ENCODE assay signal across 40 cellular contexts in the genomic region with DNA sequence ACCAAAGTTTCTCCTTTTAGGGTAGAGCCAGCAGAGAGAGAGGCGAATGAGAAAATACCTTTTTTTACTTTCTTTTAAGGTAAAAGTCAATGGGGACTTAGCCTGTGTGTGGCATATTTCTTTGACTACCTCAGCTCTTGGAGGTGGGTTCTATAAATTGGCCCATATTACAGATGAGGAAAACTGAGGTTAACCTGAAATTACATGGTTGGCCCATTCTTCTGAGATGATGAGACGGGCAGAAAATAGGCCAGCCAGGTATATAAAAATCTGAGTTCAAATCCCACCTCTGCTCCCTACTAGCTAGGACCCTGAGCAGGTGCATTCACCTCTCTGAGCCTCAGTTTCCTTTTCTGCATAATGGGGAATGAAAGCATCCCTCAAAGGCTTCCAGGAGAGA. TPM values are rescaled to one million over a fixed set of nuclear protein-coding genes. Genes with fewer than 3 reads are reported as not detected.
"Had no signal": no experiment of that assay in that cellular context is flagged by ENCODE, and none has a peak within 500 bp of the region (broad histone marks: within the 10 kb centered on the region; RNA-seq: fewer than 3 reads in every experiment).

No MANE protein-coding gene starts in this region.

- H3K27me3 ChIP-seq: ascending aorta had no signal

- H3K36me3 ChIP-seq: ascending aorta, cardiac muscle cell had no signal

- DNase-seq: activated CD4-positive, alpha-beta memory T cell treated with anti-CD3 and anti-CD28 coated beads, Interleukin-2, amount 10 ng/mL, durations not matched to agents 7 days and 5 days; activated CD4-positive, alpha-beta T cell treated with anti-CD3 and anti-CD28 coated beads for 1 hour; activated CD4-positive, alpha-beta T cell treated with anti-CD3 and anti-CD28 coated beads for 36 hours; activated CD4-positive, alpha-beta T cell treated with anti-CD3 and anti-CD28 coated beads for 48 hours; activated CD4-positive, alpha-beta T cell treated with anti-CD3 and anti-CD28 coated beads, Interleukin-2, amount 10 ng/mL, durations not matched to agents 7 days and 5 days; activated CD4-positive, alpha-beta T cell treated with anti-CD3 and anti-CD28 coated beads, Interleukin-2, amount 50 U/mL, for 48 hours; activated CD4-positive, CD25-positive, alpha-beta regulatory T cell; activated CD8-positive, alpha-beta memory T cell treated with anti-CD3 and anti-CD28 coated beads, Interleukin-2, amount 50 U/mL, for 4 hours; activated effector memory CD4-positive, alpha-beta T cell treated with anti-CD3 and anti-CD28 coated beads, Interleukin-2, amount 50 U/mL, for 16 hours; activated gamma-delta T cell treated with Interleukin-2 at 50 U/mL for 16 hours; activated naive CD4-positive, alpha-beta T cell treated with anti-CD3 and anti-CD28 coated beads, Interleukin-2, amount 10 ng/mL, durations not matched to agents 7 days and 5 days; activated naive CD4-positive, alpha-beta T cell treated with Interleukin-2 at 50 U/mL for 16 hours; activated naive CD8-positive, alpha-beta T cell treated with anti-CD3 and anti-CD28 coated beads, Interleukin-2, amount 10 ng/mL, durations not matched to agents 7 days and 5 days; activated naive CD8-positive, alpha-beta T cell treated with anti-CD3 and anti-CD28 coated beads, Interleukin-2, amount 50 U/mL, for 24 hours; activated T-cell treated with anti-CD3 and anti-CD28 coated beads for 4 hours; activated T-cell treated with anti-CD3 and anti-CD28 coated beads, Interleukin-2, amount 50 U/mL, for 1 hour; activated T-cell treated with anti-CD3 and anti-CD28 coated beads, Interleukin-2, amount 50 U/mL, for 4 hours; activated T-cell treated with anti-CD3 and anti-CD28 coated beads, Interleukin-2, amount 50 U/mL, for 72 hours; amygdala; anterior cingulate cortex; caudate nucleus; cerebellar nuclear complex; T-helper 1 cell; T-helper 2 cell; T-helper 9 cell had no signal

- ATAC-seq: activated CD4-positive, alpha-beta T cell treated with anti-CD3 and anti-CD28 coated beads for 36 hours; activated CD4-positive, CD25-positive, alpha-beta regulatory T cell treated with anti-CD3 and anti-CD28 coated beads, Interleukin-2, amount 50 U/mL, for 24 hours; activated naive CD8-positive, alpha-beta T cell treated with anti-CD3 and anti-CD28 coated beads, Interleukin-2, amount 50 U/mL, for 24 hours; activated T-cell treated with anti-CD3 and anti-CD28 coated beads, Interleukin-2, amount 50 U/mL, for 4 hours; activated T-cell treated with anti-CD3 and anti-CD28 coated beads, Interleukin-2, amount 50 U/mL, for 72 hours; activated T-helper 17 cell treated with anti-CD3 and anti-CD28 coated beads, Interleukin-2, amount 50 U/mL, for 72 hours had no signal

- H3K27ac ChIP-seq: ascending aorta, cardiac muscle cell, VCaP had no signal

- H3K4me1 Mint-ChIP-seq: activated CD4-positive, alpha-beta memory T cell treated with anti-CD3 and anti-CD28 coated beads, Interleukin-2, amount 10 ng/mL, durations not matched to agents 7 days and 5 days; activated CD4-positive, alpha-beta T cell treated with anti-CD3 and anti-CD28 coated beads for 36 hours; activated CD4-positive, alpha-beta T cell treated with anti-CD3 and anti-CD28 coated beads, Interleukin-2, amount 10 ng/mL, durations not matched to agents 7 days and 5 days; activated naive CD4-positive, alpha-beta T cell treated with anti-CD3 and anti-CD28 coated beads, Interleukin-2, amount 10 ng/mL, durations not matched to agents 7 days and 5 days; activated naive CD4-positive, alpha-beta T cell treated with anti-CD3 and anti-CD28 coated beads, Interleukin-2, amount 50 U/mL, for 24 hours; activated naive CD8-positive, alpha-beta T cell treated with anti-CD3 and anti-CD28 coated beads, Interleukin-2, amount 50 U/mL, for 24 hours; activated T-helper 17 cell treated with anti-CD3 and anti-CD28 coated beads, Interleukin-2, amount 50 U/mL, for 72 hours; brain; central memory CD8-positive, alpha-beta T cell had no signal

- H3K36me3 Mint-ChIP-seq: activated naive CD4-positive, alpha-beta T cell treated with anti-CD3 and anti-CD28 coated beads, Interleukin-2, amount 10 ng/mL, durations not matched to agents 7 days and 5 days; activated naive CD4-positive, alpha-beta T cell treated with anti-CD3 and anti-CD28 coated beads, Interleukin-2, amount 50 U/mL, for 24 hours; activated naive CD8-positive, alpha-beta T cell; activated naive CD8-positive, alpha-beta T cell treated with anti-CD3 and anti-CD28 coated beads, Interleukin-2, amount 10 ng/mL, durations not matched to agents 7 days and 5 days; brain had no signal

- H3K4me3 Mint-ChIP-seq: activated CD4-positive, alpha-beta memory T cell treated with anti-CD3 and anti-CD28 coated beads, Interleukin-2, amount 10 ng/mL, durations not matched to agents 7 days and 5 days; activated CD4-positive, alpha-beta T cell treated with anti-CD3 and anti-CD28 coated beads for 36 hours; activated CD4-positive, alpha-beta T cell treated with anti-CD3 and anti-CD28 coated beads, Interleukin-2, amount 10 ng/mL, durations not matched to agents 7 days and 5 days; activated naive CD4-positive, alpha-beta T cell treated with anti-CD3 and anti-CD28 coated beads, Interleukin-2, amount 10 ng/mL, durations not matched to agents 7 days and 5 days; activated naive CD4-positive, alpha-beta T cell treated with anti-CD3 and anti-CD28 coated beads, Interleukin-2, amount 50 U/mL, for 24 hours; activated naive CD8-positive, alpha-beta T cell; activated naive CD8-positive, alpha-beta T cell treated with anti-CD3 and anti-CD28 coated beads, Interleukin-2, amount 10 ng/mL, durations not matched to agents 7 days and 5 days; activated naive CD8-positive, alpha-beta T cell treated with anti-CD3 and anti-CD28 coated beads, Interleukin-2, amount 50 U/mL, for 24 hours; activated T-cell treated with anti-CD3 and anti-CD28 coated beads, Interleukin-2, amount 50 U/mL, for 4 hours; activated T-cell treated with anti-CD3 and anti-CD28 coated beads, Interleukin-2, amount 50 U/mL, for 72 hours; activated T-helper 1 cell treated with anti-CD3 and anti-CD28 coated beads, Interleukin-12 subunit alpha, Interleukin-12 subunit beta, Interleukin-2, Interleukin-4 antibody, amounts not matched to agents 30 ng/mL and 10 ng/mL and 1 ng/mL, durations not matched to agents 14 hours and 24 hours and 36 hours; activated T-helper 17 cell treated with anti-CD3 and anti-CD28 coated beads, Interleukin-2, amount 50 U/mL, for 72 hours; brain; central memory CD8-positive, alpha-beta T cell; T-helper 1 cell treated with Interleukin-12 subunit alpha and Interleukin-12 subunit beta and Interleukin-4 antibody, amounts not matched to agents 30 μg/mL and 1 μg/mL, for 36 hours; T-helper 2 cell treated with Interferon-gamma antibody and Interleukin-4, amounts not matched to agents 5 μg/mL and 100 μg/mL, for 36 hours had no signal

- H3K27ac Mint-ChIP-seq: activated CD4-positive, alpha-beta memory T cell treated with anti-CD3 and anti-CD28 coated beads, Interleukin-2, amount 10 ng/mL, durations not matched to agents 7 days and 5 days; activated CD4-positive, alpha-beta T cell treated with anti-CD3 and anti-CD28 coated beads for 36 hours; activated CD4-positive, alpha-beta T cell treated with anti-CD3 and anti-CD28 coated beads, Interleukin-2, amount 10 ng/mL, durations not matched to agents 7 days and 5 days; activated naive CD4-positive, alpha-beta T cell treated with anti-CD3 and anti-CD28 coated beads, Interleukin-2, amount 10 ng/mL, durations not matched to agents 7 days and 5 days; activated naive CD4-positive, alpha-beta T cell treated with anti-CD3 and anti-CD28 coated beads, Interleukin-2, amount 50 U/mL, for 24 hours; activated naive CD8-positive, alpha-beta T cell; activated naive CD8-positive, alpha-beta T cell treated with anti-CD3 and anti-CD28 coated beads, Interleukin-2, amount 10 ng/mL, durations not matched to agents 7 days and 5 days; activated naive CD8-positive, alpha-beta T cell treated with anti-CD3 and anti-CD28 coated beads, Interleukin-2, amount 50 U/mL, for 24 hours; activated T-cell treated with anti-CD3 and anti-CD28 coated beads, Interleukin-2, amount 50 U/mL, for 72 hours; activated T-helper 1 cell treated with anti-CD3 and anti-CD28 coated beads, Interleukin-12 subunit alpha, Interleukin-12 subunit beta, Interleukin-2, Interleukin-4 antibody, amounts not matched to agents 30 ng/mL and 10 ng/mL and 1 ng/mL, durations not matched to agents 14 hours and 24 hours and 36 hours; activated T-helper 17 cell treated with anti-CD3 and anti-CD28 coated beads, Interleukin-2, amount 50 U/mL, for 72 hours; brain; T-helper 1 cell treated with Interleukin-12 subunit alpha and Interleukin-12 subunit beta and Interleukin-4 antibody, amounts not matched to agents 30 μg/mL and 1 μg/mL, for 36 hours; T-helper 2 cell treated with Interferon-gamma antibody and Interleukin-4, amounts not matched to agents 5 μg/mL and 100 μg/mL, for 36 hours had no signal

- H3K4me1 ChIP-seq: ascending aorta had no signal

- H3K4me3 ChIP-seq: ascending aorta, cardiac muscle cell had no signal

- H3K9me3 ChIP-seq: ascending aorta had no signal

- FAIRE-seq: bronchial epithelial cell had no signal

- H3K9me3 Mint-ChIP-seq: activated naive CD4-positive, alpha-beta T cell treated with anti-CD3 and anti-CD28 coated beads, Interleukin-2, amount 10 ng/mL, durations not matched to agents 7 days and 5 days; activated naive CD4-positive, alpha-beta T cell treated with anti-CD3 and anti-CD28 coated beads, Interleukin-2, amount 50 U/mL, for 24 hours; activated naive CD8-positive, alpha-beta T cell treated with anti-CD3 and anti-CD28 coated beads, Interleukin-2, amount 10 ng/mL, durations not matched to agents 7 days and 5 days; activated T-helper 17 cell treated with anti-CD3 and anti-CD28 coated beads, Interleukin-2, amount 50 U/mL, for 72 hours; central memory CD8-positive, alpha-beta T cell had no signal

RNA-seq across cellular contexts. Expression of a gene that starts 22.4 kb away (rescaled TPM):
- total RNA-seq: activated CD4-positive, alpha-beta memory T cell treated with anti-CD3 and anti-CD28 coated beads, Interleukin-2, amount 10 ng/mL, durations not matched to agents 7 days and 5 days; activated CD4-positive, alpha-beta T cell treated with anti-CD3 and anti-CD28 coated beads for 36 hours; activated CD4-positive, alpha-beta T cell treated with anti-CD3 and anti-CD28 coated beads, Interleukin-2, amount 10 ng/mL, durations not matched to agents 7 days and 5 days; activated CD8-positive, alpha-beta memory T cell treated with anti-CD3 and anti-CD28 coated beads for 36 hours; activated naive CD8-positive, alpha-beta T cell treated with anti-CD3 and anti-CD28 coated beads, Interleukin-2, amount 10 ng/mL, durations not matched to agents 7 days and 5 days; activated T-cell treated with anti-CD3 and anti-CD28 coated beads, Interleukin-2, amount 50 U/mL, for 4 hours; activated T-helper 1 cell treated with anti-CD3 and anti-CD28 coated beads, Interleukin-12 subunit alpha, Interleukin-12 subunit beta, Interleukin-2, Interleukin-4 antibody, amounts not matched to agents 30 ng/mL and 10 ng/mL and 1 ng/mL, durations not matched to agents 14 hours and 24 hours and 36 hours; activated T-helper 17 cell treated with anti-CD3 and anti-CD28 coated beads, Interleukin-2, amount 50 U/mL, for 72 hours; ascending aorta; cardiac muscle cell; chondrocyte had no signal
- polyA plus RNA-seq: cardiac muscle cell had no signal

RNA-seq across cellular contexts. Expression of a gene that starts 27.1 kb away (rescaled TPM):
- total RNA-seq: activated CD4-positive, alpha-beta memory T cell treated with anti-CD3 and anti-CD28 coated beads, Interleukin-2, amount 10 ng/mL, durations not matched to agents 7 days and 5 days; activated CD8-positive, alpha-beta memory T cell treated with anti-CD3 and anti-CD28 coated beads for 36 hours had no signal

RNA-seq across cellular contexts. Expression of a gene that starts 45.6 kb away (rescaled TPM):
- total RNA-seq: activated CD4-positive, alpha-beta memory T cell treated with anti-CD3 and anti-CD28 coated beads, Interleukin-2, amount 10 ng/mL, durations not matched to agents 7 days and 5 days; activated CD4-positive, alpha-beta T cell treated with anti-CD3 and anti-CD28 coated beads for 36 hours; activated CD4-positive, alpha-beta T cell treated with anti-CD3 and anti-CD28 coated beads, Interleukin-2, amount 10 ng/mL, durations not matched to agents 7 days and 5 days; activated CD8-positive, alpha-beta memory T cell treated with anti-CD3 and anti-CD28 coated beads for 36 hours; activated T-cell treated with anti-CD3 and anti-CD28 coated beads, Interleukin-2, amount 50 U/mL, for 72 hours; activated T-helper 1 cell treated with anti-CD3 and anti-CD28 coated beads, Interleukin-12 subunit alpha, Interleukin-12 subunit beta, Interleukin-2, Interleukin-4 antibody, amounts not matched to agents 30 ng/mL and 10 ng/mL and 1 ng/mL, durations not matched to agents 14 hours and 24 hours and 36 hours; activated T-helper 17 cell treated with anti-CD3 and anti-CD28 coated beads, Interleukin-2, amount 50 U/mL, for 72 hours; bronchial epithelial cell; cardiac muscle cell; chondrocyte had no signal
- polyA plus RNA-seq: cardiac muscle cell had no signal
